ENCODE assay signal across 8 cellular contexts in genomic region chr6:150857062-150857905, GRCh38. TPM values are rescaled to one million over a fixed set of nuclear protein-coding genes. Genes with fewer than 3 reads are reported as not detected.
DNase-seq lines count a peak whose midpoint lies in the region; ATAC-seq and TF ChIP-seq lines count a peak whose summit lies in the region.

No MANE protein-coding gene starts in this region.

- no peak for ATAC-seq in HG02763 (IDR thresholded peaks at IDR 0.05; ENCODE audit: unreplicated experiment)
- no peak for ATAC-seq in HG03097 (IDR thresholded peaks at IDR 0.05; ENCODE audit: low FRiP score, unreplicated experiment)

- H3K4me1 ChIP-seq in skeletal muscle tissue (ENCODE audit: control insufficient read depth in 3 of 3, insufficient read depth in 3 of 3, low read length in 3 of 3) = peaks cover 0 to 7% (median 0%) of the 10 kb centered on the region in 3 donors
- H3K4me1 ChIP-seq in effector memory CD4-positive, alpha-beta T cell (ENCODE audit: control insufficient read depth, insufficient read depth, low read length, poor library complexity, severe bottlenecking) = no peaks in the 10 kb centered on the region

- TF ChIP-seq CTCF in foreskin fibroblast (IDR thresholded peaks at IDR 0.05; ENCODE audit: low read depth, low read length) = no peak

- no peak overlapping the region for H3K9ac ChIP-seq in skeletal muscle tissue (ENCODE audit: low read depth in 1 of 3, low read length in 3 of 3)

- DNase-seq in HPDE6-E6E7 (ENCODE audit: extremely low spot score) = peak; percentile 49
- peak; percentile 60 for DNase-seq in SW480 (ENCODE audit: low spot score)
- DNase-seq in foreskin fibroblast = peak; percentile 94
- no peak for DNase-seq in effector memory CD4-positive, alpha-beta T cell
- DNase-seq in NCI-H510A (lab: John Stamatoyannopoulos, UW) = no peak

- no peaks in the 10 kb centered on the region for H3K36me3 ChIP-seq in skeletal muscle tissue (ENCODE audit: control insufficient read depth in 3 of 3, insufficient read depth in 3 of 3, low read length in 3 of 3)
- no peaks in the 10 kb centered on the region for H3K36me3 ChIP-seq in effector memory CD4-positive, alpha-beta T cell (ENCODE audit: control insufficient read depth, insufficient read depth, low read length)

- no peaks in the 10 kb centered on the region for H3K9me3 ChIP-seq in skeletal muscle tissue (ENCODE audit: control insufficient read depth in 3 of 3, low read length in 3 of 3)
- H3K9me3 ChIP-seq in effector memory CD4-positive, alpha-beta T cell (ENCODE audit: control insufficient read depth, low read length) = no peaks in the 10 kb centered on the region

- no peak overlapping the region for H3K4me3 ChIP-seq in foreskin fibroblast (ENCODE audit: low read depth in 1 of 2, low read length in 2 of 2)
- no peak overlapping the region for H3K4me3 ChIP-seq in skeletal muscle tissue (ENCODE audit: low read length in 3 of 3)
- H3K4me3 ChIP-seq in effector memory CD4-positive, alpha-beta T cell (ENCODE audit: insufficient read depth, low read depth, low read length, poor library complexity, severe bottlenecking) = no peak overlapping the region

- H3K27me3 ChIP-seq in skeletal muscle tissue (ENCODE audit: control insufficient read depth in 3 of 3, insufficient read depth in 3 of 3, low read length in 3 of 3) = no peaks in the 10 kb centered on the region
- H3K27me3 ChIP-seq in effector memory CD4-positive, alpha-beta T cell (replicated peaks; ENCODE audit: control insufficient read depth, insufficient read depth, low read length, poor library complexity, severe bottlenecking) = no peaks in the 10 kb centered on the region

- H3K27ac ChIP-seq in skeletal muscle tissue (ENCODE audit: low read depth, low read length) = peak overlapping the region; percentile 57
- H3K27ac ChIP-seq in effector memory CD4-positive, alpha-beta T cell (ENCODE audit: insufficient read depth, low read length, poor library complexity, severe bottlenecking) = no peak overlapping the region

RNA-seq across cellular contexts. Expression of gene MTHFD1L, which starts 8.2 kb away (rescaled TPM):
- 15.1 TPM for total RNA-seq in skeletal muscle tissue

Comparison
In these comparisons a context has a peak if more than half of its experiments do, and no peak if none do; other contexts are left out.
1. DNase-seq: peak in HPDE6-E6E7 (single experiment), SW480 (single experiment) and foreskin fibroblast (2 of 2); none in effector memory CD4-positive, alpha-beta T cell (0 of 3) and NCI-H510A (single experiment).